In the genomic region with DNA sequence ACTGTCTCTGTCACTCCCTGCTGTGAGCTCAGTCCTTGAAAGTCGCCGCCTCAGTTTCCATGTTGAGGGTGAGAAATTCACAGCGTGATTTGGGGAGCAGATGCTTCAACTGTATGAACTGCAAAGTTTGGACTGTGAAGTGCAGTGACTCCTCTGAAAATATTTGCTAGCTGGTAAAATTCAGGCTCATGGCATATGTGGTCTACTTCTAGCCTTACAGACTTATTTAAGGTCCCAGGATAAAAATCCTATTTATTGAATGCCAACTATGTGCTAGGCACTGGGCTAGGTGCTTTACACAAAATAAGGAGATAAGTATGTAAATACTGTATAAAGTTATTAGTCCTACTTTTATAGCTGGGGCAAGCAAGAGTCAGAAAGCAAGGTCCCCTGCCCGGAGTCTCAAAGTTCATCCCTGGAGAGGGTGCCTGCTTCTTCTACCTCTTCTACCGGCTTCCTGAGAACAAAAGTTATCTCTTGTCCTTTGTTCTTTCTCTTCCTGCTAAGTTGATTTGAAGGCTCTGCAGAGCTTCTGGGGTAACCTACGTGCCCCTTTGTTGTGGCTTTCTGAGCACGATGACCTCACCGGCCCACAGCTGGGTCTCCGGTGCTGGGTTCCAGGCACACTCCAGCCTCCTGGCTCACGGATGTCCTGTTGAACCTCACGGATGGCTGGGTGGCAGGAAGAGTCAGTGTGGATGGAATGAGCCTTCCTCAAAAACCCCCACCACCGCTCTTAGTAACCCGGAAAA, we compare ENCODE assay signal across 11 cellular contexts.
DNase-seq lines count a peak whose midpoint lies in the region; ATAC-seq and TF ChIP-seq lines count a peak whose summit lies in the region.
"Had no signal": no experiment of that assay in that cellular context is flagged by ENCODE, and none has a peak within 500 bp of the region (broad histone marks: within the 10 kb centered on the region; RNA-seq: fewer than 3 reads in every experiment).

No MANE protein-coding gene starts in this region.

- H3K36me3 Mint-ChIP-seq in activated CD8-positive, alpha-beta T cell treated with anti-CD3 and anti-CD28 coated beads, Interleukin-2, amount 10 ng/mL, durations not matched to agents 7 days and 5 days (ENCODE audit: low read depth): peaks cover 42% of the 10 kb centered on the region

- peak overlapping the region; percentile 13 for H3K27ac ChIP-seq in ectodermal cell (ENCODE audit: insufficient read depth, low read depth, low read length, poor library complexity, severe bottlenecking)

- no peaks in the 10 kb centered on the region for H3K9me3 Mint-ChIP-seq in activated CD8-positive, alpha-beta T cell treated with anti-CD3 and anti-CD28 coated beads, Interleukin-2, amount 10 ng/mL, durations not matched to agents 7 days and 5 days (ENCODE audit: insufficient read depth)
- H3K9me3 Mint-ChIP-seq: immature natural killer cell had no signal

- H3K36me3 ChIP-seq in Loucy (ENCODE audit: insufficient read depth, low read length) (peaks cover 5% of the 10 kb centered on the region; the same call in 1 of the 2 replicates), ectodermal cell (ENCODE audit: control insufficient read depth, insufficient read depth, low read length) (no peaks in the 10 kb centered on the region)

- DNase-seq in activated CD8-positive, alpha-beta T cell treated with anti-CD3 and anti-CD28 coated beads, Interleukin-2, amount 10 ng/mL, durations not matched to agents 7 days and 5 days: peak; percentile 85
- DNase-seq in stimulated activated CD8-positive, alpha-beta memory T cell treated with anti-CD3 and anti-CD28 coated beads, Interleukin-15, amount 100 ng/mL, for 48 hours (ENCODE audit: low read depth in 2 of 2): peak; percentile 44 to 58
- DNase-seq in ecto neural progenitor cell (ENCODE audit: low spot score): no peak
- DNase-seq: immature natural killer cell, NCI-H446 treated with DMSO at 0.1 percent for 48 hours had no signal

- H3K4me3 ChIP-seq in Loucy (ENCODE audit: low read length, poor library complexity, severe bottlenecking): peak overlapping the region; percentile 13
- no peak overlapping the region for H3K4me3 ChIP-seq in ectodermal cell (ENCODE audit: insufficient read depth, low read depth, low read length)
- H3K4me3 ChIP-seq: esophagus muscularis mucosa, K562 had no signal

- H2AFZ ChIP-seq in Loucy (ENCODE audit: low read length): no peak overlapping the region

- H3K27me3 ChIP-seq in Loucy (ENCODE audit: insufficient read depth, low read length, poor library complexity, severe bottlenecking) (no peaks in the 10 kb centered on the region), ectodermal cell (ENCODE audit: control insufficient read depth, insufficient read depth, low read length, poor library complexity, severe bottlenecking) (no peaks in the 10 kb centered on the region)
- H3K27me3 ChIP-seq: esophagus muscularis mucosa had no signal

- H3K4me3 Mint-ChIP-seq in activated CD8-positive, alpha-beta T cell treated with anti-CD3 and anti-CD28 coated beads, Interleukin-2, amount 10 ng/mL, durations not matched to agents 7 days and 5 days: peak overlapping the region; percentile 57

- no peaks in the 10 kb centered on the region for H3F3A ChIP-seq in Loucy (ENCODE audit: low read depth)

- peaks cover 91% of the 10 kb centered on the region for H3K4me1 Mint-ChIP-seq in activated CD8-positive, alpha-beta T cell treated with anti-CD3 and anti-CD28 coated beads, Interleukin-2, amount 10 ng/mL, durations not matched to agents 7 days and 5 days (ENCODE audit: low read depth)

- H3K79me2 ChIP-seq in Loucy (ENCODE audit: insufficient read depth, low read length): no peaks in the 10 kb centered on the region

- CTCF ChIA-PET in activated CD8-positive, alpha-beta T cell treated with anti-CD3 and anti-CD28 coated beads, Interleukin-2, amount 10 ng/mL, durations not matched to agents 7 days and 5 days (lab: Charles Lee): interaction anchor here (1.0 to 1.8 kb wide), 6 partner anchors 10 to 169 kb away, joined by 3 to 10 read pairs (median 4); no protein-coding TSS in a partner anchor

- H3K9ac ChIP-seq in Loucy (ENCODE audit: low read depth, low read length, poor library complexity, severe bottlenecking): no peak overlapping the region

- peaks cover 23% of the 10 kb centered on the region for H3K4me1 ChIP-seq in Loucy (ENCODE audit: insufficient read depth, low read length, poor library complexity, severe bottlenecking)
- H3K4me1 ChIP-seq in ectodermal cell (ENCODE audit: control insufficient read depth, insufficient read depth, low read length): peaks cover 16% of the 10 kb centered on the region

- peak overlapping the region; percentile 88 for H3K27ac Mint-ChIP-seq in activated CD8-positive, alpha-beta T cell treated with anti-CD3 and anti-CD28 coated beads, Interleukin-2, amount 10 ng/mL, durations not matched to agents 7 days and 5 days

- H3K9me2 ChIP-seq in Loucy (replicated peaks; ENCODE audit: low read depth, low read length): no peaks in the 10 kb centered on the region

- H3K9me3 ChIP-seq in Loucy (ENCODE audit: insufficient read depth, low read depth, low read length): no peaks in the 10 kb centered on the region
- no peaks in the 10 kb centered on the region for H3K9me3 ChIP-seq in ectodermal cell (ENCODE audit: control insufficient read depth, low read length)
- H3K9me3 ChIP-seq: esophagus muscularis mucosa had no signal

- H3K27me3 Mint-ChIP-seq in activated CD8-positive, alpha-beta T cell treated with anti-CD3 and anti-CD28 coated beads, Interleukin-2, amount 10 ng/mL, durations not matched to agents 7 days and 5 days (ENCODE audit: low read depth): no peaks in the 10 kb centered on the region

- ATAC-seq in activated CD8-positive, alpha-beta T cell treated with anti-CD3 and anti-CD28 coated beads, Interleukin-2, amount 10 ng/mL, durations not matched to agents 7 days and 5 days: peak; percentile 90
- ATAC-seq in HG02840 (IDR thresholded peaks at IDR 0.05; ENCODE audit: low FRiP score, unreplicated experiment) (no peak), HG02759 (IDR thresholded peaks at IDR 0.05; ENCODE audit: unreplicated experiment) (no peak)
- ATAC-seq: K562 had no signal

- H3K4me2 ChIP-seq in Loucy (ENCODE audit: low read depth, low read length, poor library complexity, severe bottlenecking): peak overlapping the region; percentile 27

- 67 to 69% methylated on average over 13 of the region's 13 CpGs for WGBS in ectodermal cell, 2 experiments

- TF ChIP-seq CTCF in Loucy (conservative IDR thresholded peaks at IDR 0.05; ENCODE audit: low read length): no peak

- POLR2A ChIA-PET in activated CD8-positive, alpha-beta T cell treated with anti-CD3 and anti-CD28 coated beads, Interleukin-2, amount 10 ng/mL, durations not matched to agents 7 days and 5 days (lab: Charles Lee): interaction anchor here (0.8 to 1.6 kb wide), 6 partner anchors 12 to 116 kb away, joined by 3 to 7 read pairs (median 3); no protein-coding TSS in a partner anchor

- no peaks in the 10 kb centered on the region for H4K20me1 ChIP-seq in Loucy (ENCODE audit: insufficient read depth, low read length, poor library complexity, severe bottlenecking)
